1 cellular context compared by ENCODE assay signal in the genomic region with DNA sequence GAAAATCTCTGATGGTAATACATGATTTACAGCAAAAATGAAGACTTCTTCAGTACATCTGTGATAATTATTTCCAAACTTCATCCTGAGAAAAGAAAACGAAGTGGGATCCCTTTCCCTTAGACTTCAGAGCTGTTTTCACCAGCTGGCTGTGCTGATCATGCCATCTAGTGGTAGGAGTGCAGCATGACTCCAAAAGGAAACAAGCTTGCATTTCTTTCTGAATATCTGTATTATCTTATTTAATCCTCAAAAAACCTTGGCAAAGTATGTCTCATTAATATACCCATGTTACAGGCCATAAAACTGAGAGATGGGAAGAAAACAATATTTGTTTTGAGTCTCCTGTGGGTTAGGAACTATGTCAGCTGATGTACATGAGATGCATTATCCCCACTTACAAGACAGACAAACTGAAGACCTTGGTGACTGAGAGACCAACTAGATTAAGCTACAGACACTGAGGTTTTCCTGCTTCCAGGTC.
A peak's percentile ranks its signal among the peaks of the same experiment; 100 is the strongest.
TF ChIP-seq lines count a peak whose summit lies in the region.

No MANE protein-coding gene starts in this region.

TF ChIP-seq in K562, 482 proteins besides CTCF, POLR2A, EP300 and RAD21 (continued from another document):
- TF ChIP-seq, protein P1, sequence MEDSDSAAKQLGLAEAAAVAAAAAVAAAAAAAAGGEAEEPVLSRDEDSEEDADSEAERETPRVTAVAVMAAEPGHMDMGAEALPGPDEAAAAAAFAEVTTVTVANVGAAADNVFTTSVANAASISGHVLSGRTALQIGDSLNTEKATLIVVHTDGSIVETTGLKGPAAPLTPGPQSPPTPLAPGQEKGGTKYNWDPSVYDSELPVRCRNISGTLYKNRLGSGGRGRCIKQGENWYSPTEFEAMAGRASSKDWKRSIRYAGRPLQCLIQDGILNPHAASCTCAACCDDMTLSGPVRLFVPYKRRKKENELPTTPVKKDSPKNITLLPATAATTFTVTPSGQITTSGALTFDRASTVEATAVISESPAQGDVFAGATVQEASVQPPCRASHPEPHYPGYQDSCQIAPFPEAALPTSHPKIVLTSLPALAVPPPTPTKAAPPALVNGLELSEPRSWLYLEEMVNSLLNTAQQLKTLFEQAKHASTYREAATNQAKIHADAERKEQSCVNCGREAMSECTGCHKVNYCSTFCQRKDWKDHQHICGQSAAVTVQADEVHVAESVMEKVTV (CRISPR knock-in tag; IDR thresholded peaks at IDR 0.05), result peak; percentile 57
- TF ChIP-seq DACH1 (IDR thresholded peaks at IDR 0.05; ENCODE audit: partially characterized antibody), result peak; percentile 40
- TF ChIP-seq FOXK2 (conservative IDR thresholded peaks at IDR 0.05 in 1 of 2, IDR thresholded peaks at IDR 0.05 in 1 of 2; ENCODE audit: low read depth in 2 of 2), result peak; percentile 70 to 73
